ENCODE assay signal across 18 cellular contexts in the genomic region with DNA sequence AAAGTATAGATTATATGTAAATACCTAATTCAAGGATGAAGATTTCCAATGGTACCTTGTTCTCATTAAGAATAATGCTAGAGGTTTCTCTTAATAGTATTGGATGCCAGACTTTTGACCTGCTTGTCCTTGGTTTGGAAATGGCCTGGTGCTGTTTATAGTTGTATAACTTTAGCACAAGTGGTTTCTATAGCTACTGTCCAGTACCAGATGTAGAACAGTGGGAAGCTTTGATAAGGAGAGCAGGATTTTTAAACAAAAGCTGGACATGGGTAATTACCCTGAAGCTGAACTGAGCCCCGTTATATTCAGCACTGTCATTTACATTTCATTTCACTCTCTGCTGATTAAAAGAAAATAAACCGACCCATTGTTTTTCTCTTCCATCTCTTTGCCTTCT.
"Had no signal": no experiment of that assay in that cellular context is flagged by ENCODE, and none has a peak within 500 bp of the region (broad histone marks: within the 10 kb centered on the region; RNA-seq: fewer than 3 reads in every experiment).

No MANE protein-coding gene starts in this region.

- DNase-seq: activated CD4-positive, alpha-beta memory T cell treated with anti-CD3 and anti-CD28 coated beads, Interleukin-2, amount 10 ng/mL, durations not matched to agents 7 days and 5 days; activated CD4-positive, alpha-beta T cell treated with anti-CD3 and anti-CD28 coated beads for 4 hours; activated effector memory CD4-positive, alpha-beta T cell treated with Interleukin-2 at 50 U/mL for 16 hours; activated T-cell treated with anti-CD3 and anti-CD28 coated beads, Interleukin-2, amount 50 U/mL, for 4 hours; brain microvascular endothelial cell; endodermal cell; foreskin fibroblast; left cardiac atrium; sigmoid colon; spleen; stomach; T-helper 17 cell; testis; upper lobe of left lung had no signal

- H3K4me3 ChIP-seq: lung, neural progenitor cell, sigmoid colon, spleen, stomach, testis, upper lobe of left lung had no signal

- ATAC-seq: activated naive CD4-positive, alpha-beta T cell treated with anti-CD3 and anti-CD28 coated beads, Interleukin-2, amount 50 U/mL, for 72 hours; activated T-cell treated with anti-CD3 and anti-CD28 coated beads, Interleukin-2, amount 50 U/mL, for 4 hours; T-helper 17 cell; WTC11 had no signal
